8 cellular contexts compared by ENCODE assay signal in genomic region chr13:94602467-94602866, GRCh38. TPM values are rescaled to one million over a fixed set of nuclear protein-coding genes. Genes with fewer than 3 reads are reported as not detected.
DNase-seq lines count a peak whose midpoint lies in the region; ATAC-seq and TF ChIP-seq lines count a peak whose summit lies in the region.

No MANE protein-coding gene starts in this region.

- TF ChIP-seq EP300 in upper lobe of left lung (IDR thresholded peaks at IDR 0.05): no peak

- no peak for ATAC-seq in activated naive CD8-positive, alpha-beta T cell treated with anti-CD3 and anti-CD28 coated beads, Interleukin-2, amount 10 ng/mL, durations not matched to agents 7 days and 5 days (ENCODE audit: low read depth)
- no peak for ATAC-seq in upper lobe of left lung (ENCODE audit: low FRiP score in 2 of 2)

- peaks cover 5% of the 10 kb centered on the region for H3K9me3 Mint-ChIP-seq in activated naive CD4-positive, alpha-beta T cell treated with anti-CD3 and anti-CD28 coated beads for 36 hours
- H3K9me3 Mint-ChIP-seq in activated naive CD8-positive, alpha-beta T cell treated with anti-CD3 and anti-CD28 coated beads, Interleukin-2, amount 10 ng/mL, durations not matched to agents 7 days and 5 days: peaks cover 5% of the 10 kb centered on the region

- H3K4me1 ChIP-seq in upper lobe of left lung: peaks cover 3 to 15% (median 5%) of the 10 kb centered on the region in 4 donors

- DNase-seq in activated naive CD4-positive, alpha-beta T cell treated with anti-CD3 and anti-CD28 coated beads for 36 hours: no peak
- DNase-seq in activated naive CD4-positive, alpha-beta T cell treated with Interleukin-2 at 50 U/mL for 16 hours: no peak
- no peak for DNase-seq in activated naive CD8-positive, alpha-beta T cell treated with anti-CD3 and anti-CD28 coated beads, Interleukin-2, amount 10 ng/mL, durations not matched to agents 7 days and 5 days
- DNase-seq in lower leg skin (ENCODE audit: low spot score in 2 of 2) (no peak), upper lobe of left lung (no peak), NCI-H187 treated with DMSO at 0.1 percent for 48 hours (lab: John Stamatoyannopoulos, UW) (no peak), NCI-H1694 (lab: John Stamatoyannopoulos, UW) (no peak)
- no peak for DNase-seq in stimulated activated CD4-positive, alpha-beta T cell treated with anti-CD3 and anti-CD28 coated beads, Interleukin-4, amount 100 ng/mL, for 4 hours

- peaks cover 17% of the 10 kb centered on the region for H3K36me3 Mint-ChIP-seq in activated naive CD4-positive, alpha-beta T cell treated with anti-CD3 and anti-CD28 coated beads for 36 hours (ENCODE audit: low read depth)
- H3K36me3 Mint-ChIP-seq in activated naive CD8-positive, alpha-beta T cell treated with anti-CD3 and anti-CD28 coated beads, Interleukin-2, amount 10 ng/mL, durations not matched to agents 7 days and 5 days: peaks cover 17% of the 10 kb centered on the region

- H3K27me3 Mint-ChIP-seq in activated naive CD4-positive, alpha-beta T cell treated with anti-CD3 and anti-CD28 coated beads for 36 hours (ENCODE audit: low read depth): no peaks in the 10 kb centered on the region
- no peaks in the 10 kb centered on the region for H3K27me3 Mint-ChIP-seq in activated naive CD8-positive, alpha-beta T cell treated with anti-CD3 and anti-CD28 coated beads, Interleukin-2, amount 10 ng/mL, durations not matched to agents 7 days and 5 days

- CTCF ChIA-PET in activated naive CD4-positive, alpha-beta T cell treated with anti-CD3 and anti-CD28 coated beads for 36 hours (lab: Charles Lee): interaction anchor here (0.6 to 1.4 kb wide), 4 partner anchors 15 to 688 kb away, joined by 3 to 8 read pairs (median 4); no protein-coding TSS in a partner anchor

- no peaks in the 10 kb centered on the region for H3K9me3 ChIP-seq in upper lobe of left lung

- H3K27ac Mint-ChIP-seq in activated naive CD4-positive, alpha-beta T cell treated with anti-CD3 and anti-CD28 coated beads for 36 hours: peak overlapping the region; percentile 84
- H3K27ac Mint-ChIP-seq in activated naive CD8-positive, alpha-beta T cell treated with anti-CD3 and anti-CD28 coated beads, Interleukin-2, amount 10 ng/mL, durations not matched to agents 7 days and 5 days: peak overlapping the region; percentile 60

- intact Hi-C loops in activated naive CD4-positive, alpha-beta T cell treated with anti-CD3 and anti-CD28 coated beads for 36 hours (cut with micrococcal nuclease): loop anchor here (5.0 kb wide), 1 partner anchor 275 kb away; no protein-coding TSS in a partner anchor
- intact Hi-C loops in lower leg skin (cut with DNase I; ENCODE audit: low total_unique reads): no loop called here

- no peaks in the 10 kb centered on the region for H3K27me3 ChIP-seq in upper lobe of left lung

- peaks cover 41% of the 10 kb centered on the region for H3K4me1 Mint-ChIP-seq in activated naive CD4-positive, alpha-beta T cell treated with anti-CD3 and anti-CD28 coated beads for 36 hours (ENCODE audit: low read depth)
- peaks cover 29% of the 10 kb centered on the region for H3K4me1 Mint-ChIP-seq in activated naive CD8-positive, alpha-beta T cell treated with anti-CD3 and anti-CD28 coated beads, Interleukin-2, amount 10 ng/mL, durations not matched to agents 7 days and 5 days

- no peak for TF ChIP-seq CTCF in lower leg skin (IDR thresholded peaks at IDR 0.05)
- no peak for TF ChIP-seq CTCF in upper lobe of left lung (IDR thresholded peaks at IDR 0.05)

- peaks cover 0 to 17% (median 4%) of the 10 kb centered on the region in 4 donors for H3K36me3 ChIP-seq in upper lobe of left lung

- POLR2A ChIA-PET in activated naive CD8-positive, alpha-beta T cell treated with anti-CD3 and anti-CD28 coated beads, Interleukin-2, amount 10 ng/mL, durations not matched to agents 7 days and 5 days (lab: Charles Lee): interaction anchor here (0.7 to 1.5 kb wide), 3 partner anchors 43 to 61 kb away, joined by 4 to 8 read pairs (median 8); no protein-coding TSS in a partner anchor

- peak overlapping the region in 2 of 4 donors; percentile 87 for H3K27ac ChIP-seq in upper lobe of left lung

- 37 to 53% methylated on average over 1 of the region's 1 CpG for WGBS in lower leg skin, 2 donors
- 70 to 72% methylated on average over 1 of the region's 1 CpG for WGBS in upper lobe of left lung, 2 donors

- peak overlapping the region; percentile 78 for H3K4me3 ChIP-seq in lower leg skin (ENCODE audit: low read depth, poor library complexity, severe bottlenecking)
- H3K4me3 ChIP-seq in upper lobe of left lung: peak overlapping the region; percentile 87 to 99 (median 94)

- TF ChIP-seq POLR2A in lower leg skin (IDR thresholded peaks at IDR 0.05) (no peak), upper lobe of left lung (IDR thresholded peaks at IDR 0.05) (no peak)

- peak overlapping the region; percentile 86 for H3K4me3 Mint-ChIP-seq in activated naive CD4-positive, alpha-beta T cell treated with anti-CD3 and anti-CD28 coated beads for 36 hours
- peak overlapping the region; percentile 83 for H3K4me3 Mint-ChIP-seq in activated naive CD8-positive, alpha-beta T cell treated with anti-CD3 and anti-CD28 coated beads, Interleukin-2, amount 10 ng/mL, durations not matched to agents 7 days and 5 days

RNA-seq across cellular contexts. Expression of gene GPR180, which starts 0.8 kb away (rescaled TPM):
- 1 to 10 TPM; 5.6 to 5.7 TPM for total RNA-seq in activated naive CD4-positive, alpha-beta T cell treated with anti-CD3 and anti-CD28 coated beads for 36 hours
- total RNA-seq in activated naive CD8-positive, alpha-beta T cell treated with anti-CD3 and anti-CD28 coated beads, Interleukin-2, amount 10 ng/mL, durations not matched to agents 7 days and 5 days: 1 to 10 TPM; 5.3 to 5.4 TPM
- 1 to 10 TPM; 1.8 to 2.5 (median 2.2) TPM for total RNA-seq in lower leg skin
- 10 to 100 TPM in 1 of 6 donors, 1 to 10 TPM in 5; 1.6 to 12.2 (median 3.3) TPM for total RNA-seq in upper lobe of left lung

RNA-seq across cellular contexts. Expression of gene TGDS, which starts 6.5 kb away (rescaled TPM):
- 10 to 100 TPM; 14.0 to 15.5 TPM for total RNA-seq in activated naive CD4-positive, alpha-beta T cell treated with anti-CD3 and anti-CD28 coated beads for 36 hours
- 10 to 100 TPM; 18.3 to 19.6 TPM for total RNA-seq in activated naive CD8-positive, alpha-beta T cell treated with anti-CD3 and anti-CD28 coated beads, Interleukin-2, amount 10 ng/mL, durations not matched to agents 7 days and 5 days
- 10 to 100 TPM in 2 of 4 donors, 1 to 10 TPM in 2; 5.8 to 19.6 (median 8.8) TPM for total RNA-seq in lower leg skin
- total RNA-seq in upper lobe of left lung: 10 to 100 TPM in 2 of 6 donors, 1 to 10 TPM in 4; 2.8 to 13.5 (median 7.5) TPM
